In the genomic region with DNA sequence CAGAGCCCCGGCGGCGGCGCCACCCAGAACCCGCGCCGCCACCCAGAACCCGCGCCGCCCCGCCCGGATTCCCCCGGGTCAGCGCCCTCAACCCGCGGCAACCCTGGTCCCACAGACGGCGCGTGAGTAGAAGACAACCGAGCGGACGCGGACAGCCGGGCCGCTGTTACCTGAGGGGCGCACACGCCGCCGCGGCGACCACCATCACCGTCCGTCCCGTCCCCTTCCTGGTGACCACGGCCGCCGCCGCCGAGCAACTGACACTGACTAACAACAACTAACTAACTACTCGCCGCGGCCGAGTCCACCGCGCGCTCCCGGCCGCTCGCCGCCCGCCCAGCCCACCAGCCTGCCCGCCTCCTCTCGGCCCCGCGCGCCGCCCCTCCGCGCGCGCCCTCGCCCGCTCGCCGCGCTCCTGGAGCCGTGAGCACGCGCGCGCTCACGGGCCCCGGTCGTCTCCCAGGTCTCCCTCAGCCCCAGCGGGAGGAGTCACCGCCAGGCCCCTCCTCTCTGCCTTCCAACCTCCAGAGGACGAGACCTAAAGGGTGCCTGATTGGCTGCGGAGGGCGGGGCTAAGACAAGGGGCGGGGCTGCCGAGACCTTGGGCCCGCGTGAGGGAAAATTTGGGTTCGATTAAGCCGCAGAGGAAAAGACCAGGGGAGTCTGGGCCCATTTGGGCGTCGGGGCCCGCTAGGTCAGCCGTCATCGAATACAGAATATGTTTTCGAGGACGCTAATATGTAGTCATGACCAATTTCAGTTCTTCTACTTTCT, we compare ENCODE assay signal across 8 cellular contexts. TPM values are rescaled to one million over a fixed set of nuclear protein-coding genes. Genes with fewer than 3 reads are reported as not detected.
A peak's percentile ranks its signal among the peaks of the same experiment; 100 is the strongest.
DNase-seq lines count a peak whose midpoint lies in the region; ATAC-seq and TF ChIP-seq lines count a peak whose summit lies in the region.

PEAK1 (minus strand) TSS at position 269 of the 774 bp plus-strand sequence. CDS start 238,178 bp downstream, outside the sequence.

- H3K27me3 ChIP-seq in aorta (ENCODE audit: control insufficient read depth in 1 of 2, insufficient read depth in 2 of 2, low read length in 1 of 2): no peaks in the 10 kb centered on the region

- peaks cover 0 to under 1% of the 10 kb centered on the region in 2 donors for H3K4me1 ChIP-seq in aorta (ENCODE audit: control insufficient read depth in 1 of 2, insufficient read depth in 2 of 2, low read length in 2 of 2)

- H3K27ac ChIP-seq in aorta (ENCODE audit: low read depth in 1 of 2, low read length in 2 of 2): peak within 1 kb of the TSS; percentile 62 to 90

- no peak for TF ChIP-seq CTCF in astrocyte of the cerebellum (IDR thresholded peaks at IDR 0.05; ENCODE audit: low read depth, low read length, missing control alignments)

- H3K36me3 ChIP-seq in aorta (ENCODE audit: control insufficient read depth in 1 of 2, insufficient read depth in 2 of 2, low read length in 1 of 2): no peaks in the 10 kb centered on the region

- peak; percentile 98 for DNase-seq in NCI-H2081 (lab: John Stamatoyannopoulos, UW)
- DNase-seq in T-helper 9 cell: peak; percentile 100
- DNase-seq in astrocyte of the cerebellum (ENCODE audit: low read depth): peak; percentile 98
- DNase-seq in hepatic stellate cell (ENCODE audit: low spot score): peak; percentile 93
- peak; percentile 94 for DNase-seq in renal cortical epithelial cell (ENCODE audit: low read depth)
- peak; percentile 100 for DNase-seq in aorta

- no peaks in the 10 kb centered on the region for H3K9me3 ChIP-seq in aorta (ENCODE audit: control insufficient read depth, low read length)

- 0 to 1% methylated on average over 71 to 92 of the region's 92 CpGs for WGBS in aorta, 2 donors

- in situ Hi-C loops in astrocyte of the cerebellum (cut with HindIII; ENCODE audit: low sequenced_read_pairs): loop anchor here (5.0 to 10.0 kb wide), 2 partner anchors 57 to 105 kb away; no protein-coding TSS in a partner anchor

- H3K4me3 ChIP-seq in astrocyte of the cerebellum (ENCODE audit: low read depth, low read length) (peak within 1 kb of the TSS; percentile 88), aorta (ENCODE audit: low read length in 2 of 2) (peak within 1 kb of the TSS; percentile 85 to 95)

- peak; percentile 93 for ATAC-seq in GM18511 (IDR thresholded peaks at IDR 0.05; ENCODE audit: unreplicated experiment)
- ATAC-seq in HG03025 (IDR thresholded peaks at IDR 0.05; ENCODE audit: low FRiP score, unreplicated experiment): peak; percentile 89
- peak; percentile 99 for ATAC-seq in aorta (ENCODE audit: low FRiP score)

- intact Hi-C loops in aorta (cut with DNase I): loop anchor here (2.0 to 5.0 kb wide), 2 partner anchors 77 kb away; no protein-coding TSS in a partner anchor

RNA-seq across cellular contexts. Expression of gene PEAK1, which starts in this region (rescaled TPM):
- total RNA-seq in renal cortical epithelial cell: 15.6 and 58.0 TPM in 2 replicates
- total RNA-seq in aorta: 100 to 1,000 TPM in 1 of 2 donors, 10 to 100 TPM in 1; 96.0 to 105 TPM
- 10 to 100 TPM in 1 of 2 donors, 1 to 10 TPM in 1; 8.0 to 10.8 TPM for polyA plus RNA-seq in aorta

Comparison
In these comparisons a context has a peak if more than half of its experiments do, and no peak if none do; other contexts are left out.
1. Peak in every context shown above with its lines: DNase-seq, ATAC-seq, H3K4me3 ChIP-seq and H3K27ac ChIP-seq.